ENCODE assay signal across 1 cellular context in the genomic region with DNA sequence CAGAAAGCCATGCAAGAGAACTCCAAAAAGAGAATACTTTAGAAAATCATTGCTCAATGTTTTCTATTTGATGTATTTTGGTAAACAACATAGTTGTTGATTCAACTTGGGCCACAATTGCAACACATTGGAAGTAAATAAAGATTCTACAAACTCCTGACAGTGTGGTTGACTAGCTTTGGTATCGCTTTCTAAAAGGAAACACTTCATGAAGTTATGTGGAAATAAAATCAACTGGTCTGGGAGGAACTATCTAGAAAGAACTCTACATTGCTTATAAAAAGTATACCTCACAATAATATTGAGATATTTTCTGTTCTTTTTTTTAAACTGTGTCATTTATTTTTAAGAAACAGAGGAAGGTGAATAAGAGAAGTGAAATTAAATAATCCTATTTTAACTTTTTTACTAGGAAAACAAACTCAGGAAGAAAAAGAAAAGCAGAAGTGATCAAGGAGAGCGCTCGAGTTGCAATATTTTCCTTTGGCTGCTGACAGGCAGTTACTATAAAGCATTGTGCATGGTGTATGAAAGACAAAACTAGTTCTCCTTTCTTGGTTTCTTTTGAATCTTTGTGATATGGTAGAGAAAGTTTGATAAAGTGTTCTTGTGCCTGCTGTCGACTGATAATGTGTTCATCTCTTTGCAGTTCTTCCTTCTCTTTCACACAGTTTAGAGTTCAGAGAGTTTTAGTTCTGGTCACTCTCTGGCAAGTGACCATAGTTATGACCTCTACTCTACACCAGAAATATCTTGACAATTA.
TF ChIP-seq lines count a peak whose summit lies in the region.

No MANE protein-coding gene starts in this region.

TF ChIP-seq in K562, 482 proteins besides CTCF, POLR2A, EP300 and RAD21 (continued from another document and continues in another):
- TF ChIP-seq, protein P1, sequence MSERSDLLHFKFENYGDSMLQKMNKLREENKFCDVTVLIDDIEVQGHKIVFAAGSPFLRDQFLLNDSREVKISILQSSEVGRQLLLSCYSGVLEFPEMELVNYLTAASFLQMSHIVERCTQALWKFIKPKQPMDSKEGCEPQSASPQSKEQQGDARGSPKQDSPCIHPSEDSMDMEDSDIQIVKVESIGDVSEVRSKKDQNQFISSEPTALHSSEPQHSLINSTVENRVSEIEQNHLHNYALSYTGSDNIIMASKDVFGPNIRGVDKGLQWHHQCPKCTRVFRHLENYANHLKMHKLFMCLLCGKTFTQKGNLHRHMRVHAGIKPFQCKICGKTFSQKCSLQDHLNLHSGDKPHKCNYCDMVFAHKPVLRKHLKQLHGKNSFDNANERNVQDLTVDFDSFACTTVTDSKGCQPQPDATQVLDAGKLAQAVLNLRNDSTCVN (CRISPR knock-in tag; IDR thresholded peaks at IDR 0.05) = no peak
- TF ChIP-seq CHCHD3 (CRISPR knock-in tag; IDR thresholded peaks at IDR 0.05) (no peak), GABPB2 (CRISPR knock-in tag; conservative IDR thresholded peaks at IDR 0.05) (no peak), DMBX1 (CRISPR knock-in tag; IDR thresholded peaks at IDR 0.05; ENCODE audit: borderline replicate concordance) (peak; percentile 22; the same call in 1 of the 2 replicates), CEBPG (CRISPR knock-in tag; IDR thresholded peaks at IDR 0.05) (no peak), CEBPG (tag; conservative IDR thresholded peaks at IDR 0.05 in 1 of 2, IDR thresholded peaks at IDR 0.05 in 1 of 2) (peak; percentile 52 to 60; a peak in 3 of 4 replicates), STAT5A (IDR thresholded peaks at IDR 0.05; ENCODE audit: borderline replicate concordance, low read length) (peak; percentile 42; the same call in 1 of the 2 replicates), MEIS2 (IDR thresholded peaks at IDR 0.05; ENCODE audit: partially characterized antibody) (peak; percentile 89), RBM17 (IDR thresholded peaks at IDR 0.05; ENCODE audit: borderline replicate concordance, low read depth, low read length) (no peak), MTF1 (CRISPR knock-in tag; IDR thresholded peaks at IDR 0.05; ENCODE audit: borderline replicate concordance) (no peak), CBX2 (IDR thresholded peaks at IDR 0.05; ENCODE audit: insufficient read depth, low read length, poor library complexity, severe bottlenecking) (no peak), SMARCA4 (IDR thresholded peaks at IDR 0.05) (peak; percentile 94), KLF6 (CRISPR knock-in tag; IDR thresholded peaks at IDR 0.05; ENCODE audit: borderline replicate concordance) (peak; percentile 33; the same call in 1 of the 2 replicates), ZC3H4 (CRISPR knock-in tag; IDR thresholded peaks at IDR 0.05; ENCODE audit: borderline replicate concordance) (no peak), ZNF239 (CRISPR knock-in tag; IDR thresholded peaks at IDR 0.05) (0 out of 2 replicates have a peak, but pooled peaks have one; percentile 31), CBX1 (IDR thresholded peaks at IDR 0.05; ENCODE audit: low read depth) (no peak), LEF1 (IDR thresholded peaks at IDR 0.05) (peak; percentile 75), CTBP1 (IDR thresholded peaks at IDR 0.05; ENCODE audit: borderline replicate concordance) (0 out of 2 replicates have a peak, but pooled peaks have one; percentile 11), FOSL1 (tag; conservative IDR thresholded peaks at IDR 0.05) (peak; percentile 48; the same call in 1 of the 2 replicates), ZNF766 (CRISPR knock-in tag; conservative IDR thresholded peaks at IDR 0.05) (peak; percentile 95), HDAC1 (IDR thresholded peaks at IDR 0.05) (peak in 1 of 2 experiments; percentile 63; a peak in 1 of 4 replicates), NBN (IDR thresholded peaks at IDR 0.05; ENCODE audit: low read depth) (peak; percentile 50; the same call in 1 of the 2 replicates), PHB2 (IDR thresholded peaks at IDR 0.05; ENCODE audit: low read depth) (0 out of 2 replicates have a peak, but pooled peaks have one; percentile 32), ZNF24 (IDR thresholded peaks at IDR 0.05) (peak; percentile 51; the same call in 1 of the 2 replicates), PML (IDR thresholded peaks at IDR 0.05; ENCODE audit: low read length) (peak; percentile 79; the same call in 1 of the 2 replicates), ZNF589 (CRISPR knock-in tag; IDR thresholded peaks at IDR 0.05; ENCODE audit: low read depth) (0 out of 2 replicates have a peak, but pooled peaks have one; percentile 13)
- TF ChIP-seq, protein P2, sequence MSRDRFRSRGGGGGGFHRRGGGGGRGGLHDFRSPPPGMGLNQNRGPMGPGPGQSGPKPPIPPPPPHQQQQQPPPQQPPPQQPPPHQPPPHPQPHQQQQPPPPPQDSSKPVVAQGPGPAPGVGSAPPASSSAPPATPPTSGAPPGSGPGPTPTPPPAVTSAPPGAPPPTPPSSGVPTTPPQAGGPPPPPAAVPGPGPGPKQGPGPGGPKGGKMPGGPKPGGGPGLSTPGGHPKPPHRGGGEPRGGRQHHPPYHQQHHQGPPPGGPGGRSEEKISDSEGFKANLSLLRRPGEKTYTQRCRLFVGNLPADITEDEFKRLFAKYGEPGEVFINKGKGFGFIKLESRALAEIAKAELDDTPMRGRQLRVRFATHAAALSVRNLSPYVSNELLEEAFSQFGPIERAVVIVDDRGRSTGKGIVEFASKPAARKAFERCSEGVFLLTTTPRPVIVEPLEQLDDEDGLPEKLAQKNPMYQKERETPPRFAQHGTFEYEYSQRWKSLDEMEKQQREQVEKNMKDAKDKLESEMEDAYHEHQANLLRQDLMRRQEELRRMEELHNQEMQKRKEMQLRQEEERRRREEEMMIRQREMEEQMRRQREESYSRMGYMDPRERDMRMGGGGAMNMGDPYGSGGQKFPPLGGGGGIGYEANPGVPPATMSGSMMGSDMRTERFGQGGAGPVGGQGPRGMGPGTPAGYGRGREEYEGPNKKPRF (IDR thresholded peaks at IDR 0.05; ENCODE audit: low read depth, low read length) = no peak
- TF ChIP-seq, protein P3, sequence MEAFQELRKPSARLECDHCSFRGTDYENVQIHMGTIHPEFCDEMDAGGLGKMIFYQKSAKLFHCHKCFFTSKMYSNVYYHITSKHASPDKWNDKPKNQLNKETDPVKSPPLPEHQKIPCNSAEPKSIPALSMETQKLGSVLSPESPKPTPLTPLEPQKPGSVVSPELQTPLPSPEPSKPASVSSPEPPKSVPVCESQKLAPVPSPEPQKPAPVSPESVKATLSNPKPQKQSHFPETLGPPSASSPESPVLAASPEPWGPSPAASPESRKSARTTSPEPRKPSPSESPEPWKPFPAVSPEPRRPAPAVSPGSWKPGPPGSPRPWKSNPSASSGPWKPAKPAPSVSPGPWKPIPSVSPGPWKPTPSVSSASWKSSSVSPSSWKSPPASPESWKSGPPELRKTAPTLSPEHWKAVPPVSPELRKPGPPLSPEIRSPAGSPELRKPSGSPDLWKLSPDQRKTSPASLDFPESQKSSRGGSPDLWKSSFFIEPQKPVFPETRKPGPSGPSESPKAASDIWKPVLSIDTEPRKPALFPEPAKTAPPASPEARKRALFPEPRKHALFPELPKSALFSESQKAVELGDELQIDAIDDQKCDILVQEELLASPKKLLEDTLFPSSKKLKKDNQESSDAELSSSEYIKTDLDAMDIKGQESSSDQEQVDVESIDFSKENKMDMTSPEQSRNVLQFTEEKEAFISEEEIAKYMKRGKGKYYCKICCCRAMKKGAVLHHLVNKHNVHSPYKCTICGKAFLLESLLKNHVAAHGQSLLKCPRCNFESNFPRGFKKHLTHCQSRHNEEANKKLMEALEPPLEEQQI (IDR thresholded peaks at IDR 0.05) = peak; percentile 78
- TF ChIP-seq, protein P4, sequence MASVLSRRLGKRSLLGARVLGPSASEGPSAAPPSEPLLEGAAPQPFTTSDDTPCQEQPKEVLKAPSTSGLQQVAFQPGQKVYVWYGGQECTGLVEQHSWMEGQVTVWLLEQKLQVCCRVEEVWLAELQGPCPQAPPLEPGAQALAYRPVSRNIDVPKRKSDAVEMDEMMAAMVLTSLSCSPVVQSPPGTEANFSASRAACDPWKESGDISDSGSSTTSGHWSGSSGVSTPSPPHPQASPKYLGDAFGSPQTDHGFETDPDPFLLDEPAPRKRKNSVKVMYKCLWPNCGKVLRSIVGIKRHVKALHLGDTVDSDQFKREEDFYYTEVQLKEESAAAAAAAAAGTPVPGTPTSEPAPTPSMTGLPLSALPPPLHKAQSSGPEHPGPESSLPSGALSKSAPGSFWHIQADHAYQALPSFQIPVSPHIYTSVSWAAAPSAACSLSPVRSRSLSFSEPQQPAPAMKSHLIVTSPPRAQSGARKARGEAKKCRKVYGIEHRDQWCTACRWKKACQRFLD (CRISPR knock-in tag; IDR thresholded peaks at IDR 0.05) = peak; percentile 45; the same call in 1 of the 2 replicates
- TF ChIP-seq, protein P5, sequence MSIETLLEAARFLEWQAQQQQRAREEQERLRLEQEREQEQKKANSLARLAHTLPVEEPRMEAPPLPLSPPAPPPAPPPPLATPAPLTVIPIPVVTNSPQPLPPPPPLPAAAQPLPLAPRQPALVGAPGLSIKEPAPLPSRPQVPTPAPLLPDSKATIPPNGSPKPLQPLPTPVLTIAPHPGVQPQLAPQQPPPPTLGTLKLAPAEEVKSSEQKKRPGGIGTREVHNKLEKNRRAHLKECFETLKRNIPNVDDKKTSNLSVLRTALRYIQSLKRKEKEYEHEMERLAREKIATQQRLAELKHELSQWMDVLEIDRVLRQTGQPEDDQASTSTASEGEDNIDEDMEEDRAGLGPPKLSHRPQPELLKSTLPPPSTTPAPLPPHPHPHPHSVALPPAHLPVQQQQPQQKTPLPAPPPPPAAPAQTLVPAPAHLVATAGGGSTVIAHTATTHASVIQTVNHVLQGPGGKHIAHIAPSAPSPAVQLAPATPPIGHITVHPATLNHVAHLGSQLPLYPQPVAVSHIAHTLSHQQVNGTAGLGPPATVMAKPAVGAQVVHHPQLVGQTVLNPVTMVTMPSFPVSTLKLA (conservative IDR thresholded peaks at IDR 0.05) = peak in 1 of 2 experiments; percentile 4; a peak in 1 of 4 replicates
- TF ChIP-seq, protein P6, sequence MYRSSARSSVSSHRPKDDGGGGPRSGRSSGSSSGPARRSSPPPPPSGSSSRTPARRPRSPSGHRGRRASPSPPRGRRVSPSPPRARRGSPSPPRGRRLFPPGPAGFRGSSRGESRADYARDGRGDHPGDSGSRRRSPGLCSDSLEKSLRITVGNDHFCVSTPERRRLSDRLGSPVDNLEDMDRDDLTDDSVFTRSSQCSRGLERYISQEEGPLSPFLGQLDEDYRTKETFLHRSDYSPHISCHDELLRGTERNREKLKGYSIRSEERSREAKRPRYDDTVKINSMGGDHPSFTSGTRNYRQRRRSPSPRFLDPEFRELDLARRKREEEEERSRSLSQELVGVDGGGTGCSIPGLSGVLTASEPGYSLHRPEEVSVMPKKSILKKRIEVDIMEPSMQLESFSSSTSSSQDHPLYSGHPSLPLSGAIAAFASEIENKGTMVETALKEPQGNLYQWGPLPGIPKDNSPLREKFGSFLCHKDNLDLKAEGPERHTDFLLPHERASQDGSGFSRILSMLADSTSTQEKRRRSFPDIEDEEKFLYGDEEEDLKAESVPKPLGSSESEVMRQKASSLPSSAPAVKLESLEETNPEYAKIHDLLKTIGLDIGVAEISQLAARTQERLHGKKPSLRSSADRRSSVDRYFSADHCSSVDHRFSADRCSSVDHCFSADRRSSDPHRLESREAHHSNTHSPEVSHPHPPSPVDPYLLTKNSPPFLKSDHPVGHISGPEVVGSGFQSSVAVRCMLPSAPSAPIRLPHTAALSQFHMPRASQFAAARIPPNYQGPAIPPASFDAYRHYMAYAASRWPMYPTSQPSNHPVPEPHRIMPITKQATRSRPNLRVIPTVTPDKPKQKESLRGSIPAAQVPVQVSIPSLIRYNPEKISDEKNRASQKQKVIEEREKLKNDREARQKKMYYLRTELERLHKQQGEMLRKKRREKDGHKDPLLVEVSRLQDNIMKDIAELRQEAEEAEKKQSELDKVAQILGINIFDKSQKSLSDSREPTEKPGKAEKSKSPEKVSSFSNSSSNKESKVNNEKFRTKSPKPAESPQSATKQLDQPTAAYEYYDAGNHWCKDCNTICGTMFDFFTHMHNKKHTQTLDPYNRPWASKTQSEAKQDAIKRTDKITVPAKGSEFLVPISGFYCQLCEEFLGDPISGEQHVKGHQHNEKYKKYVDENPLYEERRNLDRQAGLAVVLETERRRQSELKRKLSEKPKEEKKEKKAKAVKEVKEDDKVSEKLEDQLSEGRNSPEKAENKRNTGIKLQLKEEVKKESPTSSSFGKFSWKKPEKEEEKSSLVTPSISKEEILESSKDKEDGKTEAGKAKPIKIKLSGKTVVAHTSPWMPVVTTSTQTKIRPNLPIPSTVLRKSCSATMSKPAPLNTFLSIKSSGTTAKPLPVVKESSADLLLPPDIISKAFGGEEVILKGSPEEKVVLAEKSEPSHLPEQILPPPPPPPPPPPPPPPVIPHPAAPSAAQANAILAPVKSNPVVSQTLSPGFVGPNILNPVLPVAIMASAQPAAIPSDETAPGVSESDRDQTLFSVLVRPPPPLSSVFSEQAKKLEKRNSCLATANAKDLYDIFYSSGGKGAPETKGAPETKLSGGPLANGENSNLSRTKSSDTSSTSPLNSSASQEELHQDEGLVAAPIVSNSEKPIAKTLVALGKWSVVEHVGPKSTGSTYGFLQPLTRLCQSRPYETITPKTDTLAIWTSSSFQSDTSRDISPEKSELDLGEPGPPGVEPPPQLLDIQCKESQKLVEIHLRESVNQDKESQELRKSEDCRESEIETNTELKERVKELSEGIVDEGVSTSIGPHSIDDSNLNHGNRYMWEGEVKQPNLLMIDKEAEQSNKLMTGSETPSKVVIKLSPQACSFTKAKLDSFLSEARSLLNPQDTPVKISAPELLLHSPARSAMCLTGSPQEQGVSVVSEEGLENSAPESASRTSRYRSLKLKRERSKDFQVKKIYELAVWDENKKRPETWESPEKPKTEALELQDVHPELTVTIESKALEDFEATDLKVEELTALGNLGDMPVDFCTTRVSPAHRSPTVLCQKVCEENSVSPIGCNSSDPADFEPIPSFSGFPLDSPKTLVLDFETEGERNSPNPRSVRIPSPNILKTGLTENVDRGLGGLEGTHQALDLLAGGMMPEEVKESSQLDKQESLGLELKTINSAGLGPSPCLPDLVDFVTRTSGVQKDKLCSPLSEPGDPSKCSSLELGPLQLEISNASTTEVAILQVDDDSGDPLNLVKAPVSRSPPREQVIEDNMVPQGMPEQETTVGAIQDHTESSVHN (IDR thresholded peaks at IDR 0.05; ENCODE audit: borderline replicate concordance in 1 of 2, low read depth in 1 of 2) = peak in 1 of 2 experiments; percentile 31; a peak in 1 of 4 replicates
